Comparison of ENCODE assay signal across 9 cellular contexts in genomic region chr15:70101459-70102113, GRCh38. TPM values are rescaled to one million over a fixed set of nuclear protein-coding genes. Genes with fewer than 3 reads are reported as not detected.
DNase-seq lines count a peak whose midpoint lies in the region; ATAC-seq, FAIRE-seq and TF ChIP-seq lines count a peak whose summit lies in the region.
"Had no signal": no experiment of that assay in that cellular context is flagged by ENCODE, and none has a peak within 500 bp of the region (broad histone marks: within the 10 kb centered on the region; RNA-seq: fewer than 3 reads in every experiment).

No MANE protein-coding gene starts in this region.

- POLR2A ChIA-PET in A549 (lab: Yijun Ruan, JAX), result no interaction called here
- POLR2A ChIA-PET in MCF 10A (lab: Yijun Ruan, JAX), result interaction anchor here (0.6 to 4.6 kb wide), 10 partner anchors 9 to 1026 kb away, joined by 3 to 53 read pairs (median 3); no protein-coding TSS in a partner anchor

- H3K27ac ChIP-seq in A549, result peak overlapping the region; percentile 52 to 77; a peak in 5 of 6 replicates

- ATAC-seq in A549 (no peak), GM21528 (IDR thresholded peaks at IDR 0.05; ENCODE audit: low FRiP score, unreplicated experiment) (no peak)

- 7% methylated on average over 12 of the region's 12 CpGs for WGBS in A549 (ENCODE audit: missing lambda C conversion rate)

- H3K4me3 ChIP-seq in A549, result peak overlapping the region; percentile 31; the same call in 1 of the 3 replicates

- no peak for TF ChIP-seq EP300 in A549 (IDR thresholded peaks at IDR 0.05)

- no TSS peak for BruUV-seq in MCF 10A (replicated peaks; lab: Mats Ljungman, UMichigan)

- peaks cover 35% of the 10 kb centered on the region for H3K4me1 ChIP-seq in A549

- no peak for TF ChIP-seq POLR2A in A549 (IDR thresholded peaks at IDR 0.05; ENCODE audit: low read length)

- TF ChIP-seq RAD21 in A549 (conservative IDR thresholded peaks at IDR 0.05 in 1 of 2, IDR thresholded peaks at IDR 0.05 in 1 of 2), result no peak

- no peaks in the 10 kb centered on the region for H3K36me3 Mint-ChIP-seq in MCF 10A (ENCODE audit: insufficient read depth, unreplicated experiment)
- H3K36me3 Mint-ChIP-seq: activated naive CD8-positive, alpha-beta T cell treated with anti-CD3 and anti-CD28 coated beads, Interleukin-2, amount 10 ng/mL, durations not matched to agents 7 days and 5 days had no signal

- H3K4me2 ChIP-seq in A549, result peak overlapping the region; percentile 99

- DNase-seq in A549 (ENCODE audit: low read depth in 1 of 2, low spot score in 1 of 2) (peak; percentile 84 to 87), HT1080 (ENCODE audit: low read depth) (peak; percentile 84), NCI-H524 treated with DMSO at 0.1 percent for 48 hours (lab: John Stamatoyannopoulos, UW) (peak; percentile 77), MCF 10A (ENCODE audit: unreplicated experiment) (peak; percentile 95), left kidney (ENCODE audit: low read depth, low spot score) (peak; percentile 99), NCI-H748 treated with DMSO at 0.1 percent for 48 hours (lab: John Stamatoyannopoulos, UW) (no peak)
- no peak for DNase-seq in activated effector memory CD4-positive, alpha-beta T cell treated with Interleukin-2 at 50 U/mL for 16 hours
- DNase-seq: activated naive CD8-positive, alpha-beta T cell treated with anti-CD3 and anti-CD28 coated beads, Interleukin-2, amount 10 ng/mL, durations not matched to agents 7 days and 5 days had no signal

- H3K27me3 Mint-ChIP-seq in MCF 10A (ENCODE audit: insufficient read depth, unreplicated experiment), result no peaks in the 10 kb centered on the region

- TF ChIP-seq CTCF in A549 (IDR thresholded peaks at IDR 0.05) (no peak), MCF 10A (IDR thresholded peaks at IDR 0.05; ENCODE audit: unreplicated experiment) (no peak)

- H3K4me1 Mint-ChIP-seq in MCF 10A (ENCODE audit: insufficient read depth, unreplicated experiment), result peaks cover 11% of the 10 kb centered on the region

- CTCF ChIA-PET in A549 (lab: Yijun Ruan, JAX), result interaction anchor here (0.6 to 8.6 kb wide), 11 partner anchors 8 to 525 kb away, joined by 3 to 59 read pairs (median 4); no protein-coding TSS in a partner anchor
- CTCF ChIA-PET in MCF 10A (lab: Yijun Ruan, JAX), result interaction anchor here (0.6 to 1.5 kb wide), 6 partner anchors 20 to 544 kb away, joined by 3 to 4 read pairs (median 3); no protein-coding TSS in a partner anchor

- no peaks in the 10 kb centered on the region for H3K9me3 Mint-ChIP-seq in MCF 10A (ENCODE audit: unreplicated experiment)
- H3K9me3 Mint-ChIP-seq: activated naive CD8-positive, alpha-beta T cell treated with anti-CD3 and anti-CD28 coated beads, Interleukin-2, amount 10 ng/mL, durations not matched to agents 7 days and 5 days had no signal

- FAIRE-seq in A549 (lab: Jason Lieb, UNC), result no peak

- no peaks in the 10 kb centered on the region for H3K9me3 ChIP-seq in A549

- no peak overlapping the region for H3K27ac Mint-ChIP-seq in MCF 10A (ENCODE audit: low read depth, unreplicated experiment)

- intact Hi-C loops in MCF 10A (cut with micrococcal nuclease), result loop anchor here (1.0 kb wide), 1 partner anchor 10 kb away; no protein-coding TSS in a partner anchor

- H3K4me3 Mint-ChIP-seq in MCF 10A (ENCODE audit: unreplicated experiment), result peak overlapping the region; percentile 25

TF ChIP-seq in A549, 52 proteins besides CTCF, POLR2A, EP300 and RAD21:
- TF ChIP-seq POLR2AphosphoS2 (conservative IDR thresholded peaks at IDR 0.05; ENCODE audit: low read length) (no peak), RFX5 (IDR thresholded peaks at IDR 0.05) (no peak), KDM1A (IDR thresholded peaks at IDR 0.05; ENCODE audit: low read depth) (no peak), HOXA7 (CRISPR knock-in tag; IDR thresholded peaks at IDR 0.05) (no peak), USF2 (IDR thresholded peaks at IDR 0.05) (peak; percentile 47; the same call in 1 of the 2 replicates), GATA3 (IDR thresholded peaks at IDR 0.05; ENCODE audit: borderline replicate concordance) (peak; percentile 33; the same call in 1 of the 2 replicates), E2F6 (IDR thresholded peaks at IDR 0.05; ENCODE audit: borderline replicate concordance, low read depth) (peak; percentile 58; the same call in 1 of the 2 replicates), MAX (IDR thresholded peaks at IDR 0.05) (peak; percentile 76; the same call in 1 of the 2 replicates), SMC3 (IDR thresholded peaks at IDR 0.05) (0 out of 3 replicates have a peak, but pooled peaks have one; percentile 6)
TF ChIP-seq in A549: peak in this region for 5.

RNA-seq across cellular contexts. Expression of gene TLE3, which starts 3.9 kb away (rescaled TPM):
- polyA plus RNA-seq in A549 (2011; rRNA removed) (4.6 and 6.6 TPM in 2 replicates), A549 (2017; fragmentation: RNase III; extraction: RNeasy Plus Mini Kit Qiagen cat#74134 plus additional on column Dnase treatment) (5.3 to 5.7 TPM (median 5.5 TPM) in 3 replicates)
- polyA plus RNA-seq in A549 (2012; cell fraction: cytosol; rRNA removed), result 6.7 and 9.5 TPM in 2 replicates
- polyA plus RNA-seq in A549 (2012; cell fraction: nucleus; rRNA removed), result 17.4 and 28.4 TPM in 2 replicates
- polyA minus RNA-seq in A549 (2011; rRNA and poly(A)+ RNA removed), result 11.0 and 13.6 TPM in 2 replicates
- total RNA-seq in HT1080 (2014; rRNA removed; shearing (Covaris generic)), result 24.3 and 34.0 TPM in 2 replicates
- polyA plus RNA-seq in HT1080 (2015; cell fraction: cytosol; rRNA removed), result 28.5 and 31.5 TPM in 2 replicates
- 43.4 and 45.4 TPM in 2 replicates for polyA plus RNA-seq in HT1080 (2015; cell fraction: nucleus; rRNA removed)
- 21.6 and 23.2 TPM in 2 replicates for total RNA-seq in MCF 10A (2022)

Comparison
In these comparisons a context has a peak if more than half of its experiments do, and no peak if none do; other contexts are left out.
1. DNase-seq: peak in A549 (2 of 2), HT1080 (single experiment), NCI-H524 treated with DMSO at 0.1 percent for 48 hours (single experiment), MCF 10A (single experiment) and left kidney (single experiment); none in NCI-H748 treated with DMSO at 0.1 percent for 48 hours (single experiment) and activated effector memory CD4-positive, alpha-beta T cell treated with Interleukin-2 at 50 U/mL for 16 hours (single experiment).